In the genomic region with DNA sequence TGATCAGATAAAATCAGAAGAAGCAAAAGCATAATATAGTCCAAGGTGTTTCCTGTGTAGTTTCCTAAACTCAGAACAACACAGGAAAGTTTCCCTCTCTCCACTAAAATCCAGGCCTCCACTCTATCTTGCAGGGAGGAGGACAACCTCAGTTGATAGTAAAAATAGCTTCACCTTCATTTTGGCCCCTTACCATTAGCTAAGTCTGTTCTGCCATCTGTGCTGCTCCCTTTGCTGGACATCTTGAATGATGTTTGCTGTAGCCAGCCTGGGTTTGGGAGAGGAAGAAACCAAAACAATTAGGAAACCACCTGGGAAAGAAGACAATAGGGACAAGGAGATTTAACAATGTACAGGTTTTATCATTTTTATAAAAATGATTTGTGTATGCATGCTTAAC, we compare ENCODE assay signal across 14 cellular contexts.
"Had no signal": no experiment of that assay in that cellular context is flagged by ENCODE, and none has a peak within 500 bp of the region (broad histone marks: within the 10 kb centered on the region; RNA-seq: fewer than 3 reads in every experiment).

No MANE protein-coding gene starts in this region.

- H3K4me3 ChIP-seq: upper lobe of right lung had no signal

- FAIRE-seq: islet of Langerhans had no signal

- ATAC-seq: activated CD4-positive, alpha-beta T cell treated with anti-CD3 and anti-CD28 coated beads for 36 hours; effector memory CD8-positive, alpha-beta T cell; left lobe of liver; natural killer cell; sciatic nerve; upper lobe of right lung had no signal

- H3K27me3 ChIP-seq: upper lobe of right lung had no signal

- H3K4me1 ChIP-seq: upper lobe of right lung had no signal

- H3K27ac ChIP-seq: upper lobe of right lung, VCaP had no signal

- DNase-seq: activated CD4-positive, alpha-beta memory T cell treated with anti-CD3 and anti-CD28 coated beads, Interleukin-2, amount 10 ng/mL, durations not matched to agents 7 days and 5 days; activated CD4-positive, alpha-beta T cell treated with anti-CD3 and anti-CD28 coated beads for 36 hours; activated naive CD4-positive, alpha-beta T cell; aorta; effector memory CD8-positive, alpha-beta T cell; natural killer cell; nucleus accumbens; stimulated activated CD4-positive, alpha-beta T cell treated with anti-CD3 and anti-CD28 coated beads, Interleukin-2, amount 100 ng/mL, for 24 hours; T-helper 1 cell; upper lobe of right lung had no signal

- H3K9me3 ChIP-seq: upper lobe of right lung had no signal
